Comparison of ENCODE assay signal across 9 cellular contexts in genomic region chr11:75563501-75563977, GRCh38. TPM values are rescaled to one million over a fixed set of nuclear protein-coding genes. Genes with fewer than 3 reads are reported as not detected.
DNase-seq lines count a peak whose midpoint lies in the region; ATAC-seq, FAIRE-seq and TF ChIP-seq lines count a peak whose summit lies in the region.
"Had no signal": no experiment of that assay in that cellular context is flagged by ENCODE, and none has a peak within 500 bp of the region (broad histone marks: within the 10 kb centered on the region; RNA-seq: fewer than 3 reads in every experiment).

No MANE protein-coding gene starts in this region.

- peak overlapping the region; percentile 75 for H3K27ac ChIP-seq in mammary epithelial cell (ENCODE audit: insufficient read depth, low read depth, low read length)
- H3K27ac ChIP-seq in mesendoderm (ENCODE audit: low read depth, low read length), result peak overlapping the region; percentile 95
- H3K27ac ChIP-seq in upper lobe of left lung, result peak overlapping the region; percentile 98 to 100 (median 98)

- no peak for DNase-seq in activated naive CD4-positive, alpha-beta T cell treated with Interleukin-2 at 50 U/mL for 16 hours
- DNase-seq in mammary epithelial cell (no peak), mesendoderm (no peak), upper lobe of left lung (no peak), H54 (ENCODE audit: insufficient read length, low spot score) (no peak)

- H3K4me2 ChIP-seq in mammary epithelial cell (ENCODE audit: insufficient read depth, low read depth, low read length) (peak overlapping the region; percentile 88), mesendoderm (ENCODE audit: low read length) (peak overlapping the region; percentile 100)

- H3K36me3 Mint-ChIP-seq in activated naive CD4-positive, alpha-beta T cell treated with anti-CD3 and anti-CD28 coated beads, Interleukin-2, amount 50 U/mL, for 24 hours, result no peaks in the 10 kb centered on the region

- H2BK5ac ChIP-seq in mesendoderm (ENCODE audit: low read length), result peak overlapping the region; percentile 95

- peak overlapping the region; percentile 79 for H3K9ac ChIP-seq in mammary epithelial cell (ENCODE audit: insufficient read depth, low read length)
- peak overlapping the region; percentile 94 for H3K9ac ChIP-seq in mesendoderm (ENCODE audit: low read length)

- H2AK5ac ChIP-seq in mesendoderm (ENCODE audit: low read length), result peak overlapping the region; percentile 93

- no peak overlapping the region for H2BK15ac ChIP-seq in mesendoderm (replicated peaks; ENCODE audit: low read depth)

- peaks cover 63% of the 10 kb centered on the region for H3K79me2 ChIP-seq in mammary epithelial cell (ENCODE audit: insufficient read depth, low read length)
- H3K79me2 ChIP-seq in mesendoderm (ENCODE audit: control insufficient read depth, insufficient read depth, low read length), result peaks cover 59% of the 10 kb centered on the region

- peak overlapping the region; percentile 87 for H3K27ac Mint-ChIP-seq in activated naive CD4-positive, alpha-beta T cell treated with anti-CD3 and anti-CD28 coated beads, Interleukin-2, amount 50 U/mL, for 24 hours

- peak overlapping the region; percentile 60 for H2AFZ ChIP-seq in mammary epithelial cell (ENCODE audit: low read depth, low read length)

- TF ChIP-seq CTCF in mammary epithelial cell (conservative IDR thresholded peaks at IDR 0.05 in 1 of 2, IDR thresholded peaks at IDR 0.05 in 1 of 2; ENCODE audit: extremely low read depth in 1 of 2, insufficient read depth in 1 of 2, low read depth in 1 of 2, low read length in 2 of 2) (no peak), upper lobe of left lung (IDR thresholded peaks at IDR 0.05) (no peak)

- dilution Hi-C loops in mammary epithelial cell (cut with HindIII; ENCODE audit: low sequenced_read_pairs), result no loop called here

- intact Hi-C loops in mammary epithelial cell (cut with micrococcal nuclease), result loop anchor here (2.0 kb wide), 1 partner anchor 17 kb away; no protein-coding TSS in a partner anchor

- peaks cover 22% of the 10 kb centered on the region for H3K79me1 ChIP-seq in mesendoderm (ENCODE audit: low read length)

- 0% methylated on average over 5 of the region's 5 CpGs for WGBS in mammary epithelial cell (ENCODE audit: low coverage, missing lambda C conversion rate)
- WGBS in mesendoderm (ENCODE audit: extremely low coverage, insufficient coverage, low lambda C conversion rate), result no CpG with 5 or more reads among the region's 5 CpGs
- 27 to 30% methylated on average over 5 of the region's 5 CpGs for WGBS in upper lobe of left lung, 2 donors

- ATAC-seq in upper lobe of left lung (ENCODE audit: low FRiP score in 2 of 2) (no peak), GM18873 (IDR thresholded peaks at IDR 0.05; ENCODE audit: low FRiP score, unreplicated experiment) (no peak), GM21529 (IDR thresholded peaks at IDR 0.05; ENCODE audit: unreplicated experiment) (no peak)

- H4K8ac ChIP-seq in mesendoderm (ENCODE audit: low read depth, low read length), result no peak overlapping the region

- no peaks in the 10 kb centered on the region for H3K9me3 Mint-ChIP-seq in activated naive CD4-positive, alpha-beta T cell treated with anti-CD3 and anti-CD28 coated beads, Interleukin-2, amount 50 U/mL, for 24 hours

- H3K18ac ChIP-seq in mesendoderm (ENCODE audit: low read length), result peak overlapping the region; percentile 88

- peak overlapping the region; percentile 82 for H3K4ac ChIP-seq in mesendoderm (ENCODE audit: low read depth, low read length)

- CTCF ChIA-PET in mammary epithelial cell (lab: Charles Lee; ENCODE audit: low non-redundant PET), result interaction anchor here (0.6 kb wide), 1 partner anchor 62 kb away, joined by 7 read pairs; no protein-coding TSS in a partner anchor

- no peaks in the 10 kb centered on the region for H3K9me3 ChIP-seq in mammary epithelial cell (replicated peaks; ENCODE audit: insufficient read depth, low read length)
- no peaks in the 10 kb centered on the region for H3K9me3 ChIP-seq in upper lobe of left lung

- peaks cover 39% of the 10 kb centered on the region for H3K4me1 Mint-ChIP-seq in activated naive CD4-positive, alpha-beta T cell treated with anti-CD3 and anti-CD28 coated beads, Interleukin-2, amount 50 U/mL, for 24 hours

- peaks cover 38% of the 10 kb centered on the region for H3K4me1 ChIP-seq in mammary epithelial cell (ENCODE audit: insufficient read depth, low read length)
- H3K4me1 ChIP-seq in mesendoderm (ENCODE audit: control insufficient read depth, low read depth, low read length), result peaks cover 31% of the 10 kb centered on the region
- peaks cover 64 to 88% (median 79%) of the 10 kb centered on the region in 4 donors for H3K4me1 ChIP-seq in upper lobe of left lung

- H3K4me3 ChIP-seq in mammary epithelial cell (replicated peaks in 1 of 3; ENCODE audit: insufficient read depth in 1 of 3, low read depth in 2 of 3, low read length in 3 of 3) (peak overlapping the region; percentile 60 to 74 (median 66)), mesendoderm (ENCODE audit: low read length) (peak overlapping the region; percentile 86), upper lobe of left lung (peak overlapping the region; percentile 73 to 93 (median 82))

- peak overlapping the region; percentile 32 for H2BK120ac ChIP-seq in mesendoderm (ENCODE audit: low read depth, low read length)

- H3K27me3 ChIP-seq in mammary epithelial cell (ENCODE audit: insufficient read depth, low read length) (no peaks in the 10 kb centered on the region), mesendoderm (ENCODE audit: insufficient read depth, low read length, poor library complexity) (no peaks in the 10 kb centered on the region), upper lobe of left lung (no peaks in the 10 kb centered on the region)

- TF ChIP-seq POLR2A in upper lobe of left lung (IDR thresholded peaks at IDR 0.05), result no peak
- TF ChIP-seq POLR2A in H54 (IDR thresholded peaks at IDR 0.05; ENCODE audit: low read depth, low read length), result no peak

- no peak for TF ChIP-seq EP300 in upper lobe of left lung (IDR thresholded peaks at IDR 0.05)

- TSS peak; percentile 55 for BruUV-seq in mammary epithelial cell (replicated peaks; lab: Mats Ljungman, UMichigan)

- peak overlapping the region; percentile 12 for H4K5ac ChIP-seq in mesendoderm (ENCODE audit: low read length)

- no peak for FAIRE-seq in H54 (lab: Jason Lieb, UNC)
- FAIRE-seq: G401.6 had no signal

- no peaks in the 10 kb centered on the region for H3K27me3 Mint-ChIP-seq in activated naive CD4-positive, alpha-beta T cell treated with anti-CD3 and anti-CD28 coated beads, Interleukin-2, amount 50 U/mL, for 24 hours

- peak overlapping the region; percentile 99 for H3K4me3 Mint-ChIP-seq in activated naive CD4-positive, alpha-beta T cell treated with anti-CD3 and anti-CD28 coated beads, Interleukin-2, amount 50 U/mL, for 24 hours

- H3K36me3 ChIP-seq in mammary epithelial cell (ENCODE audit: insufficient read depth, low read length) (peaks cover 11% of the 10 kb centered on the region), mesendoderm (ENCODE audit: control insufficient read depth, insufficient read depth, low read length) (peaks cover 25% of the 10 kb centered on the region), upper lobe of left lung (peaks cover 10 to 34% (median 27%) of the 10 kb centered on the region in 4 donors)

- in situ Hi-C loops in mammary epithelial cell (cut with MboI; ENCODE audit: low sequenced_read_pairs in 2 of 2), result no loop called here

- peak overlapping the region; percentile 32 for H3K23ac ChIP-seq in mesendoderm (ENCODE audit: low read length)

- H4K20me1 ChIP-seq in mammary epithelial cell (ENCODE audit: insufficient read depth, low read length), result peaks cover 3% of the 10 kb centered on the region

- peak overlapping the region; percentile 95 for H3K56ac ChIP-seq in mesendoderm (ENCODE audit: low read length)

RNA-seq across cellular contexts. Expression of gene SERPINH1, which starts 1.5 kb away (rescaled TPM):
- total RNA-seq in mammary epithelial cell (100 to 1,000 TPM in 1 of 2 donors, 10 to 100 TPM in 1; 32.5 to 519 TPM), upper lobe of left lung (100 to 1,000 TPM in 5 of 6 donors, 10 to 100 TPM in 1; 95.9 to 266 (median 145) TPM)
- polyA plus RNA-seq in mammary epithelial cell, result 136 TPM
- polyA minus RNA-seq in mammary epithelial cell, result 118 TPM
- 398 TPM for polyA plus RNA-seq in mesendoderm (2013, experiment 1 of 2)
- 396 TPM for polyA plus RNA-seq in mesendoderm (2013, experiment 2 of 2)

RNA-seq across cellular contexts. Expression of gene GDPD5, which starts 37.8 kb away (rescaled TPM):
- 10 to 100 TPM in 1 of 2 donors, 1 to 10 TPM in 1; 9.5 to 13.3 TPM for total RNA-seq in mammary epithelial cell
- polyA plus RNA-seq in mammary epithelial cell, result 4.4 TPM
- 5.9 TPM for polyA minus RNA-seq in mammary epithelial cell
- 10.9 TPM for polyA plus RNA-seq in mesendoderm (2013, experiment 1 of 2)
- 11.4 TPM for polyA plus RNA-seq in mesendoderm (2013, experiment 2 of 2)
- total RNA-seq in upper lobe of left lung, result 10 to 100 TPM in 4 of 6 donors, 1 to 10 TPM in 2; 5.7 to 34.6 (median 14.0) TPM
